ENCODE assay signal across 17 cellular contexts in the genomic region with DNA sequence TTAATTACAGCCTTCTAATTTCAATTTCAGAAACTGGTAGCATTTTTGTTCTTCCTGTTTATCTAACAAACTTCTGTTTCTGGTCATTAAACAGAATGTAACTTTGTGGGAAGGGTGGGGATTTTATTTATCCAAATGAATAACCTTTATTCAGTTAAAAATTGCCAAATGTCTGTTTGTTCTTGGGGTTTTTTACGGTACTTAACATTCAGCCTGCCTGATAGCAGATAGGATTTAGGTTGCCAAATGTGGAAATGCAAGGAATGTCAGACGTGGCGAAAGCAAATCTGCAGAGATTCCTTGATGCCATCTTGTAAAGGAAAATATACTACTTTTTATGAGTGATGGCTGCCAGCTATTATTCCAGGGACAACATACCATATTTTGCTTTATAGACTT.
"Had no signal": no experiment of that assay in that cellular context is flagged by ENCODE, and none has a peak within 500 bp of the region (broad histone marks: within the 10 kb centered on the region; RNA-seq: fewer than 3 reads in every experiment).

No MANE protein-coding gene starts in this region.

- H3K27ac Mint-ChIP-seq: activated CD4-positive, alpha-beta T cell treated with anti-CD3 and anti-CD28 coated beads, Interleukin-2, amount 10 ng/mL, durations not matched to agents 24 days and 14 days; activated naive CD8-positive, alpha-beta T cell treated with anti-CD3 and anti-CD28 coated beads, Interleukin-2, amount 50 U/mL, for 24 hours; effector memory CD8-positive, alpha-beta T cell; memory B cell; naive thymus-derived CD4-positive, alpha-beta T cell; T-helper 2 cell treated with Interferon-gamma antibody and Interleukin-4, amounts not matched to agents 5 μg/mL and 100 μg/mL, for 36 hours had no signal

- H3K4me1 Mint-ChIP-seq: activated CD4-positive, alpha-beta T cell treated with anti-CD3 and anti-CD28 coated beads, Interleukin-2, amount 10 ng/mL, durations not matched to agents 24 days and 14 days; activated naive CD8-positive, alpha-beta T cell treated with anti-CD3 and anti-CD28 coated beads, Interleukin-2, amount 50 U/mL, for 24 hours; memory B cell; naive thymus-derived CD4-positive, alpha-beta T cell had no signal

- H3K9me3 Mint-ChIP-seq: activated CD4-positive, alpha-beta T cell treated with anti-CD3 and anti-CD28 coated beads, Interleukin-2, amount 10 ng/mL, durations not matched to agents 24 days and 14 days; activated naive CD8-positive, alpha-beta T cell treated with anti-CD3 and anti-CD28 coated beads, Interleukin-2, amount 50 U/mL, for 24 hours; effector memory CD8-positive, alpha-beta T cell; memory B cell; naive thymus-derived CD4-positive, alpha-beta T cell; T-helper 2 cell treated with Interferon-gamma antibody and Interleukin-4, amounts not matched to agents 5 μg/mL and 100 μg/mL, for 36 hours had no signal

- H3K4me3 ChIP-seq: heart left ventricle, mucosa of descending colon, ovary, tibial nerve had no signal

- H3K9me3 ChIP-seq: heart left ventricle, mucosa of descending colon, ovary, tibial nerve had no signal

- DNase-seq: activated CD4-positive, alpha-beta T cell treated with anti-CD3 and anti-CD28 coated beads, Interleukin-2, amount 10 ng/mL, durations not matched to agents 24 days and 14 days; activated CD4-positive, CD25-positive, alpha-beta regulatory T cell; activated CD8-positive, alpha-beta memory T cell treated with anti-CD3 and anti-CD28 coated beads for 24 hours; activated naive CD4-positive, alpha-beta T cell; activated naive CD8-positive, alpha-beta T cell treated with anti-CD3 and anti-CD28 coated beads, Interleukin-2, amount 50 U/mL, for 24 hours; dermis blood vessel endothelial cell; effector memory CD8-positive, alpha-beta T cell; heart left ventricle; left colon; mucosa of descending colon; naive thymus-derived CD4-positive, alpha-beta T cell; ovary; stimulated activated CD4-positive, alpha-beta T cell treated with anti-CD3 and anti-CD28 coated beads, Interleukin-4, amount 100 ng/mL, for 24 hours; stimulated activated naive CD4-positive, alpha-beta T cell had no signal

- H3K36me3 Mint-ChIP-seq: memory B cell had no signal

- H3K4me1 ChIP-seq: tibial nerve had no signal

- H3K27me3 ChIP-seq: heart left ventricle, ovary, tibial nerve had no signal

- H3K4me3 Mint-ChIP-seq: activated CD4-positive, alpha-beta T cell treated with anti-CD3 and anti-CD28 coated beads, Interleukin-2, amount 10 ng/mL, durations not matched to agents 24 days and 14 days; activated naive CD8-positive, alpha-beta T cell treated with anti-CD3 and anti-CD28 coated beads, Interleukin-2, amount 50 U/mL, for 24 hours; effector memory CD8-positive, alpha-beta T cell; memory B cell; naive thymus-derived CD4-positive, alpha-beta T cell; T-helper 2 cell treated with Interferon-gamma antibody and Interleukin-4, amounts not matched to agents 5 μg/mL and 100 μg/mL, for 36 hours had no signal

- ATAC-seq: activated naive CD8-positive, alpha-beta T cell treated with anti-CD3 and anti-CD28 coated beads, Interleukin-2, amount 50 U/mL, for 24 hours; effector memory CD8-positive, alpha-beta T cell; heart left ventricle; left colon; mucosa of descending colon; naive thymus-derived CD4-positive, alpha-beta T cell had no signal

- H3K36me3 ChIP-seq: heart left ventricle, ovary, tibial nerve had no signal

- H3K27me3 Mint-ChIP-seq: activated naive CD8-positive, alpha-beta T cell treated with anti-CD3 and anti-CD28 coated beads, Interleukin-2, amount 50 U/mL, for 24 hours had no signal

- H3K27ac ChIP-seq: heart left ventricle, ovary, tibial nerve had no signal
